In genomic region chr10:33066558-33067236, GRCh38 we compare ENCODE assay signal across 2 cellular contexts.
TF ChIP-seq lines count a peak whose summit lies in the region.

No MANE protein-coding gene starts in this region.

TF ChIP-seq in IMR-90, 13 proteins besides CTCF, POLR2A, EP300 and RAD21 (continued from another document):
- TF ChIP-seq USF2 (IDR thresholded peaks at IDR 0.05; ENCODE audit: low read depth, low read length) = no peak
- no peak for TF ChIP-seq SMC3 (IDR thresholded peaks at IDR 0.05; ENCODE audit: low read depth, low read length)
- TF ChIP-seq BHLHE40 (IDR thresholded peaks at IDR 0.05; ENCODE audit: low read depth, low read length) = no peak
- TF ChIP-seq RFX5 (IDR thresholded peaks at IDR 0.05; ENCODE audit: low read depth, low read length) = no peak
- no peak for TF ChIP-seq MAFK (IDR thresholded peaks at IDR 0.05; ENCODE audit: low read depth, low read length)

TF ChIP-seq in K562, 482 proteins besides CTCF, POLR2A, EP300 and RAD21 (continues in another document):
- TF ChIP-seq PBX2 (CRISPR knock-in tag; IDR thresholded peaks at IDR 0.05; ENCODE audit: low read depth) (no peak), PBX2 (tag; conservative IDR thresholded peaks at IDR 0.05; ENCODE audit: low read depth) (peak; percentile 98), SMARCC2 (IDR thresholded peaks at IDR 0.05; ENCODE audit: low read depth) (0 out of 2 replicates have a peak, but pooled peaks have one; percentile 28), GTF3C2 (IDR thresholded peaks at IDR 0.05; ENCODE audit: borderline replicate concordance, extremely low read depth, insufficient read length) (no peak), ZNF384 (IDR thresholded peaks at IDR 0.05; ENCODE audit: low read depth, low read length) (no peak), NR2C2 (CRISPR knock-in tag; IDR thresholded peaks at IDR 0.05) (no peak), NR2C2 (tag; IDR thresholded peaks at IDR 0.05) (peak; percentile 78), KDM5B (IDR thresholded peaks at IDR 0.05; ENCODE audit: insufficient replicate concordance, low read depth, low read length) (no peak), NR4A1 (CRISPR knock-in tag; IDR thresholded peaks at IDR 0.05) (no peak), NR4A1 (tag; IDR thresholded peaks at IDR 0.05) (no peak), NUFIP1 (IDR thresholded peaks at IDR 0.05; ENCODE audit: partially characterized antibody) (no peak), HDGF (IDR thresholded peaks at IDR 0.05) (no peak), GATA2 (CRISPR knock-in tag; IDR thresholded peaks at IDR 0.05) (peak; percentile 63), MYC (IDR thresholded peaks at IDR 0.05; ENCODE audit: low read depth, low read length) (no peak), MYC (CRISPR knock-in tag; IDR thresholded peaks at IDR 0.05; ENCODE audit: borderline replicate concordance, low read depth) (no peak), ZMIZ1 (IDR thresholded peaks at IDR 0.05; ENCODE audit: low read depth in 2 of 2, low read length in 2 of 2) (peak in 1 of 2 experiments; percentile 72; a peak in 2 of 4 replicates), ZNF707 (CRISPR knock-in tag; conservative IDR thresholded peaks at IDR 0.05) (no peak), PKNOX1 (IDR thresholded peaks at IDR 0.05) (peak; percentile 94), ZBTB11 (CRISPR knock-in tag; IDR thresholded peaks at IDR 0.05) (no peak), ZNF507 (tag; conservative IDR thresholded peaks at IDR 0.05) (no peak), CHD2 (IDR thresholded peaks at IDR 0.05; ENCODE audit: low read depth, low read length) (no peak), ZNF740 (CRISPR knock-in tag; IDR thresholded peaks at IDR 0.05) (no peak), ZNF740 (tag; IDR thresholded peaks at IDR 0.05) (no peak), KHSRP (IDR thresholded peaks at IDR 0.05) (no peak), TAF7 (tag; IDR thresholded peaks at IDR 0.05) (no peak), ETV1 (tag; conservative IDR thresholded peaks at IDR 0.05; ENCODE audit: low read depth) (peak; percentile 80), TOE1 (IDR thresholded peaks at IDR 0.05; ENCODE audit: borderline replicate concordance) (peak; percentile 77; the same call in 1 of the 2 replicates), TOE1 (CRISPR knock-in tag; IDR thresholded peaks at IDR 0.05; ENCODE audit: borderline replicate concordance, low read depth) (no peak), CXXC5 (CRISPR knock-in tag; IDR thresholded peaks at IDR 0.05) (0 out of 2 replicates have a peak, but pooled peaks have one; percentile 15), RCOR1 (IDR thresholded peaks at IDR 0.05; ENCODE audit: borderline replicate concordance in 1 of 2, low read depth in 2 of 2, low read length in 2 of 2) (peak in 1 of 2 experiments; percentile 76; a peak in 2 of 4 replicates), NR3C1 (CRISPR knock-in tag; IDR thresholded peaks at IDR 0.05) (no peak), ZEB2 (IDR thresholded peaks at IDR 0.05) (no peak), ZNF280A (IDR thresholded peaks at IDR 0.05; ENCODE audit: low read depth, partially characterized antibody) (no peak), SP2 (IDR thresholded peaks at IDR 0.05; ENCODE audit: extremely low read depth, low read depth, low read length, poor library complexity, severe bottlenecking) (no peak), HDAC1 (IDR thresholded peaks at IDR 0.05) (0 out of 4 replicates have a peak, but pooled peaks of 1 of the 2 experiments have one; percentile 12), CEBPG (CRISPR knock-in tag; IDR thresholded peaks at IDR 0.05) (no peak), CEBPG (tag; conservative IDR thresholded peaks at IDR 0.05 in 1 of 2, IDR thresholded peaks at IDR 0.05 in 1 of 2) (peak; percentile 34 to 37; a peak in 1 of 4 replicates), ATF3 (IDR thresholded peaks at IDR 0.05) (no peak), ATF3 (CRISPR knock-in tag; conservative IDR thresholded peaks at IDR 0.05) (no peak), CHD1 (IDR thresholded peaks at IDR 0.05; ENCODE audit: low read length) (no peak), ZNF134 (CRISPR knock-in tag; conservative IDR thresholded peaks at IDR 0.05) (no peak), NFE2L1 (tag; IDR thresholded peaks at IDR 0.05; ENCODE audit: borderline replicate concordance, low read depth) (no peak), BRF1 (IDR thresholded peaks at IDR 0.05; ENCODE audit: borderline replicate concordance, extremely low read depth, insufficient read length) (no peak), CEBPB (tag; IDR thresholded peaks at IDR 0.05) (peak; percentile 63), RAD51 (IDR thresholded peaks at IDR 0.05; ENCODE audit: borderline replicate concordance, low read depth) (peak; percentile 86), THRA (IDR thresholded peaks at IDR 0.05) (no peak), RNF2 (IDR thresholded peaks at IDR 0.05) (peak; percentile 49; the same call in 1 of the 2 replicates)
